Comparison of ENCODE assay signal across 11 cellular contexts in the genomic region with DNA sequence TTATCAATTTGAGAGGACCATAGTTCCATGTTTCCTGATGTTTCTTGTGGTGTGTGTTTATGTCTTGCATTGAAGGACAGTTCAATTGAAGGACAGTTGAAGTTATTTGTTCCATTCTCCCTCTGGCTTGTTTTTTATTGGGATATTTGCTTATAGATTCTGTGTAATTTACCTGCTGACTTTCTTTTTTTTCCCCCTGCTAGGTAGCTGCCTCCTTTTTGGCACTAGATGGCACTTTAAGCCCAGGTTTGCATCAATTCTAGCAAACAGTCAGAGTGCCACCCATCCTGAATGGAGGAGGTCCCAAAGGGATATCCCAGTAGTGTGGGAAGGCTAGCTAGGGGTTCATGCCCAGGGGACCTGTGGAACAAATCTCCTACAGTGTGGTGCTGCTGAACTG.
DNase-seq lines count a peak whose midpoint lies in the region; ATAC-seq and TF ChIP-seq lines count a peak whose summit lies in the region.
"Had no signal": no experiment of that assay in that cellular context is flagged by ENCODE, and none has a peak within 500 bp of the region (broad histone marks: within the 10 kb centered on the region; RNA-seq: fewer than 3 reads in every experiment).

No MANE protein-coding gene starts in this region.

- DNase-seq in DND-41 (no peak), LoVo (ENCODE audit: low spot score) (peak; percentile 28), iPS DF 4.7 (ENCODE audit: extremely low read depth, low spot score) (peak; percentile 30), cortex of kidney (lab: John Stamatoyannopoulos, UW) (no peak)
- no peak for DNase-seq in central memory CD4-positive, alpha-beta T cell
- DNase-seq: activated CD4-positive, alpha-beta T cell treated with anti-CD3 and anti-CD28 coated beads, Interleukin-2, amount 50 U/mL, for 4 hours; ovary; stomach had no signal

- no peaks in the 10 kb centered on the region for H3K36me3 ChIP-seq in DND-41 (ENCODE audit: insufficient read depth, low read length)
- H3K36me3 ChIP-seq in OCI-LY3 (replicated peaks; ENCODE audit: low read depth, low read length), result no peaks in the 10 kb centered on the region
- H3K36me3 ChIP-seq: ovary, stomach had no signal

- H3K9me3 ChIP-seq in DND-41 (ENCODE audit: insufficient read depth, low read length, severe bottlenecking) (no peaks in the 10 kb centered on the region), OCI-LY3 (ENCODE audit: insufficient read depth, low read length) (peaks cover 14% of the 10 kb centered on the region; the same call in 1 of the 2 replicates)

- H3K4me3 ChIP-seq in DND-41 (ENCODE audit: low read depth in 1 of 2, low read length in 2 of 2) (no peak overlapping the region), OCI-LY3 (ENCODE audit: low read length) (no peak overlapping the region)
- H3K4me3 ChIP-seq: ovary, stomach had no signal

- H3K27me3 ChIP-seq in DND-41 (ENCODE audit: insufficient read depth, low read length, poor library complexity), result no peaks in the 10 kb centered on the region
- H3K27me3 ChIP-seq in OCI-LY3 (ENCODE audit: low read depth, low read length), result no peaks in the 10 kb centered on the region; the same call in 1 of the 2 replicates
- H3K27me3 ChIP-seq: ovary, stomach had no signal

- H3K4me1 ChIP-seq in DND-41 (ENCODE audit: insufficient read depth, low read length) (no peaks in the 10 kb centered on the region), OCI-LY3 (ENCODE audit: low read length) (no peaks in the 10 kb centered on the region)
- H3K4me1 ChIP-seq: stomach had no signal

- H3K4me2 ChIP-seq in DND-41 (ENCODE audit: insufficient read depth, low read length) (no peak overlapping the region), OCI-LY3 (ENCODE audit: low read length) (no peak overlapping the region)

- TF ChIP-seq CTCF in DND-41 (IDR thresholded peaks at IDR 0.05; ENCODE audit: borderline replicate concordance, extremely low read depth, low read length, poor library complexity, severe bottlenecking) (peak; percentile 52), OCI-LY3 (IDR thresholded peaks at IDR 0.05; ENCODE audit: low read depth, low read length) (peak; percentile 65)

- H2AFZ ChIP-seq in DND-41 (ENCODE audit: low read depth, low read length), result no peak overlapping the region
- H2AFZ ChIP-seq in OCI-LY3 (ENCODE audit: low read depth, low read length), result no peak overlapping the region

- H3K9ac ChIP-seq in DND-41 (ENCODE audit: low read depth, low read length), result no peak overlapping the region
- H3K9ac ChIP-seq in OCI-LY3 (ENCODE audit: low read length), result no peak overlapping the region

- H3K27ac ChIP-seq in DND-41 (ENCODE audit: low read length) (no peak overlapping the region), OCI-LY3 (ENCODE audit: low read length) (no peak overlapping the region)
- H3K27ac ChIP-seq: ovary, stomach had no signal

- H4K20me1 ChIP-seq in DND-41 (ENCODE audit: insufficient read depth, low read length) (no peaks in the 10 kb centered on the region), OCI-LY3 (ENCODE audit: insufficient read depth, low read length) (no peaks in the 10 kb centered on the region)

- H3K79me2 ChIP-seq in DND-41 (ENCODE audit: insufficient read depth, low read length) (no peaks in the 10 kb centered on the region), OCI-LY3 (ENCODE audit: low read length) (no peaks in the 10 kb centered on the region)

- ATAC-seq in DND-41 (ENCODE audit: insufficient read depth, low read depth) (no peak), HG03342 (IDR thresholded peaks at IDR 0.05; ENCODE audit: unreplicated experiment) (no peak), HG03045 (IDR thresholded peaks at IDR 0.05; ENCODE audit: unreplicated experiment) (no peak)

Comparison
In these comparisons a context has a peak if more than half of its experiments do, and no peak if none do; other contexts are left out.
1. DNase-seq: peak in LoVo (single experiment) and iPS DF 4.7 (single experiment); none in DND-41 (single experiment), cortex of kidney (single experiment) and central memory CD4-positive, alpha-beta T cell (single experiment).